9 cellular contexts compared by ENCODE assay signal in the genomic region with DNA sequence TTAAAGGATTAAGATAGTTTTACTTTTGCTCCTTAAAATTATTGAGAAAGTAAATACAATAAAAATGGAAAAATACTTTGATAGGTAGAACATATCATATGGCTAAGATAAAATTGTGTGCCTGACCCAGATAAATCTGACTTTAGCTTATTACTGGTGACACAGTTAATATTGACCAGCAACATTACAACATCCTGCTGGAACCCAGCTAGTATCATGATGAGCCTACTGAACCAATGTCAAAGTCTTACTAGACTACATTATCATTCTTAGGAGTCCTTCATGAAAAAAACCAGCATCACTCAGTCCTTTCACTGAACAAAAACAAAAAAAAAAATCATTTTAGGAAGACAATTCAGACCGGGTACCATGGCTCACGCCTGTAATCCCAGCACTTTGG.
"Had no signal": no experiment of that assay in that cellular context is flagged by ENCODE, and none has a peak within 500 bp of the region (broad histone marks: within the 10 kb centered on the region; RNA-seq: fewer than 3 reads in every experiment).

No MANE protein-coding gene starts in this region.

- H3K4me2 ChIP-seq: GM23338 had no signal

- H3K4me3 Mint-ChIP-seq: GM23338, H9 had no signal

- H3K4me3 ChIP-seq: GM23338, K562 had no signal

- H3K27ac Mint-ChIP-seq: GM23338, H9 had no signal

- H3K27ac ChIP-seq: HL-60 had no signal

- DNase-seq: H9, HCEC 1CT, IMR-90, KG1 had no signal

- FAIRE-seq: H1, H54, K562 had no signal

- ATAC-seq: GM23338, K562 had no signal

- H3K9me3 Mint-ChIP-seq: GM23338, H9 had no signal

- H2AFZ ChIP-seq: GM23338 had no signal
